8 cellular contexts compared by ENCODE assay signal in genomic region chr19:57815247-57816075, GRCh38. TPM values are rescaled to one million over a fixed set of nuclear protein-coding genes. Genes with fewer than 3 reads are reported as not detected.
DNase-seq lines count a peak whose midpoint lies in the region; ATAC-seq and TF ChIP-seq lines count a peak whose summit lies in the region.

No MANE protein-coding gene starts in this region.

- H4K8ac ChIP-seq in IMR-90 (ENCODE audit: low read depth in 2 of 2, low read length in 2 of 2) = peak overlapping the region; percentile 24 to 71; a peak in 1 of 4 replicates

- H2BK20ac ChIP-seq in IMR-90 (ENCODE audit: low read depth, low read length) = no peak overlapping the region

- POLR2A ChIA-PET in IMR-90 (lab: Charles Lee; ENCODE audit: unreplicated experiment) = interaction anchor here (0.6 to 0.8 kb wide), 2 partner anchors 18 to 80 kb away, joined by 5 read pairs; no protein-coding TSS in a partner anchor
- POLR2A ChIA-PET in naive thymus-derived CD8-positive, alpha-beta T cell (lab: Charles Lee) = interaction anchor here (0.8 to 1.6 kb wide), 7 partner anchors 34 to 660 kb away, joined by 3 to 6 read pairs (median 5); partner anchors contain the start of genes ZNF154, ZNF551, ZNF586 and ZNF776

- peaks cover 17 to 64% (median 57%) of the 10 kb centered on the region in 4 donors for H3K4me1 Mint-ChIP-seq in naive thymus-derived CD8-positive, alpha-beta T cell

- no peak overlapping the region for H4K91ac ChIP-seq in IMR-90 (ENCODE audit: insufficient read depth, low read depth, low read length)

- ATAC-seq in IMR-90 (ENCODE audit: low read depth) = no peak
- ATAC-seq in naive thymus-derived CD8-positive, alpha-beta T cell = no peak
- no peak for ATAC-seq in GM21423 (IDR thresholded peaks at IDR 0.05; ENCODE audit: unreplicated experiment)
- ATAC-seq in GM18511 (IDR thresholded peaks at IDR 0.05; ENCODE audit: unreplicated experiment) = no peak

- H3K23ac ChIP-seq in IMR-90 (ENCODE audit: low read depth, low read length) = peak overlapping the region; percentile 21; the same call in 1 of the 2 replicates

- peak overlapping the region; percentile 16; the same call in 1 of the 2 replicates for H3K4ac ChIP-seq in IMR-90 (ENCODE audit: low read depth, low read length)

- H3K9me3 ChIP-seq in IMR-90 (ENCODE audit: control insufficient read depth, insufficient read depth, low read length) = no peaks in the 10 kb centered on the region

- no peak overlapping the region for H2AFZ ChIP-seq in ACC112 (ENCODE audit: low read length, unreplicated experiment)
- peak overlapping the region; percentile 93 for H2AFZ ChIP-seq in IMR-90 (replicated peaks; ENCODE audit: low read length, poor library complexity)

- CTCF ChIA-PET in IMR-90 (lab: Yijun Ruan, JAX) = no interaction called here

- H3K27me3 ChIP-seq in ACC112 (ENCODE audit: insufficient read depth, low read length) = no peaks in the 10 kb centered on the region
- no peaks in the 10 kb centered on the region for H3K27me3 ChIP-seq in IMR-90 (ENCODE audit: control insufficient read depth, insufficient read depth, low read length)

- H3K9ac ChIP-seq in IMR-90 (ENCODE audit: low read depth, low read length) = no peak overlapping the region

- TF ChIP-seq CTCF in IMR-90 (conservative IDR thresholded peaks at IDR 0.05; ENCODE audit: low read depth, low read length) = no peak

- TF ChIP-seq POLR2A in IMR-90 (IDR thresholded peaks at IDR 0.05; ENCODE audit: low read depth, low read length) = no peak

- H3K27ac ChIP-seq in ACC112 (ENCODE audit: low read depth, low read length) (no peak overlapping the region), IMR-90 (ENCODE audit: insufficient read depth, low read length) (no peak overlapping the region), caudate nucleus (ENCODE audit: low read depth, low read length) (peak overlapping the region; percentile 72)

- H3K79me1 ChIP-seq in IMR-90 (ENCODE audit: low read depth in 1 of 2, low read length in 2 of 2) = peaks cover 8 to 59% of the 10 kb centered on the region in 2 experiments; a peak in 3 of 4 replicates

- H2BK120ac ChIP-seq in IMR-90 (ENCODE audit: low read depth, low read length) = no peak overlapping the region

- DNase-seq in IMR-90 = no peak
- no peak for DNase-seq in caudate nucleus (lab: John Stamatoyannopoulos, UW)
- no peak for DNase-seq in naive thymus-derived CD8-positive, alpha-beta T cell
- DNase-seq in cerebellar cortex (ENCODE audit: low spot score) = no peak
- no peak for DNase-seq in HCEC 1CT

- 0 out of 2 replicates have a peak overlapping the region, but pooled peaks have one; percentile 94 for H3K4me3 ChIP-seq in ACC112 (ENCODE audit: low read depth, low read length)
- H3K4me3 ChIP-seq in IMR-90 (ENCODE audit: insufficient read depth, low read depth, low read length) = no peak overlapping the region

- no TSS peak for BruUV-seq in IMR-90 (replicated peaks; lab: Mats Ljungman, UMichigan)

- peaks cover 18% of the 10 kb centered on the region for H3K79me2 ChIP-seq in ACC112 (ENCODE audit: control insufficient read depth, insufficient read depth, low read length, unreplicated experiment)

- H3K9me3 Mint-ChIP-seq in naive thymus-derived CD8-positive, alpha-beta T cell = no peaks in the 10 kb centered on the region

- H3K36me3 ChIP-seq in ACC112 (ENCODE audit: insufficient read depth, low read length) (no peaks in the 10 kb centered on the region), IMR-90 (ENCODE audit: control insufficient read depth, insufficient read depth, low read length) (peaks cover 7% of the 10 kb centered on the region)

- peak overlapping the region; percentile 91 to 99 (median 98) for H3K27ac Mint-ChIP-seq in naive thymus-derived CD8-positive, alpha-beta T cell

- intact Hi-C loops in IMR-90 (cut with micrococcal nuclease) = no loop called here

- dilution Hi-C loops in IMR-90 (cut with HindIII; ENCODE audit: low sequenced_read_pairs, unreplicated experiment) = no loop called here

- no peak overlapping the region; the same call in 1 of the 2 replicates for H2AK5ac ChIP-seq in IMR-90 (ENCODE audit: low read depth, low read length)

- peak overlapping the region; percentile 91 to 99 (median 96) for H3K4me3 Mint-ChIP-seq in naive thymus-derived CD8-positive, alpha-beta T cell

- H3K56ac ChIP-seq in IMR-90 (ENCODE audit: extremely low read depth, insufficient read depth, low read length) = no peak overlapping the region

- no peak overlapping the region; the same call in 1 of the 2 replicates for H4K5ac ChIP-seq in IMR-90 (ENCODE audit: low read depth, low read length)

- H2BK5ac ChIP-seq in IMR-90 (ENCODE audit: low read depth, low read length, poor library complexity, severe bottlenecking) = no peak overlapping the region

- no peak overlapping the region for H2BK15ac ChIP-seq in IMR-90 (ENCODE audit: low read depth, low read length)

- no peaks in the 10 kb centered on the region for H3K9me1 ChIP-seq in IMR-90 (ENCODE audit: insufficient read depth, low read length)

- TF ChIP-seq RAD21 in IMR-90 (IDR thresholded peaks at IDR 0.05; ENCODE audit: low read length) = no peak

- H3K18ac ChIP-seq in IMR-90 (ENCODE audit: low read depth, low read length) = no peak overlapping the region

- WGBS in IMR-90 (ENCODE audit: extremely low coverage in 2 of 2, insufficient read length in 1 of 2), 2 experiments = 93% methylated on average over 3 of the region's 17 CpGs; no CpG with 5 or more reads in 1 of the 2 experiments

- H3K27me3 Mint-ChIP-seq in naive thymus-derived CD8-positive, alpha-beta T cell = no peaks in the 10 kb centered on the region

- H3K14ac ChIP-seq in IMR-90 (replicated peaks; ENCODE audit: low read depth, low read length) = no peak overlapping the region

- H4K20me1 ChIP-seq in IMR-90 (ENCODE audit: insufficient read depth, low read length) = no peaks in the 10 kb centered on the region

- H3K4me1 ChIP-seq in ACC112 (ENCODE audit: control insufficient read depth, insufficient read depth, low read length, unreplicated experiment) (no peaks in the 10 kb centered on the region), IMR-90 (ENCODE audit: control insufficient read depth, insufficient read depth, low read length) (peaks cover 2% of the 10 kb centered on the region)

- peaks cover 0 to 12% (median 5%) of the 10 kb centered on the region in 3 donors for H3K36me3 Mint-ChIP-seq in naive thymus-derived CD8-positive, alpha-beta T cell

- H2AK9ac ChIP-seq in IMR-90 (replicated peaks; ENCODE audit: low read depth, low read length, poor library complexity) = no peak overlapping the region

- peak overlapping the region; percentile 66 for H3K4me2 ChIP-seq in IMR-90 (ENCODE audit: low read depth, low read length)

- in situ Hi-C loops in IMR-90 (cut with MboI; ENCODE audit: low sequenced_read_pairs) = no loop called here

TF ChIP-seq in IMR-90, 13 proteins besides CTCF, POLR2A, EP300 and RAD21:
- no peak for TF ChIP-seq MAFK (IDR thresholded peaks at IDR 0.05; ENCODE audit: low read depth, low read length)
- no peak for TF ChIP-seq MXI1 (IDR thresholded peaks at IDR 0.05; ENCODE audit: borderline replicate concordance, low read depth, low read length)
- no peak for TF ChIP-seq CEBPB (IDR thresholded peaks at IDR 0.05; ENCODE audit: low read depth, low read length)
- no peak for TF ChIP-seq CHD1 (IDR thresholded peaks at IDR 0.05; ENCODE audit: low read depth, low read length)
- TF ChIP-seq ELK1 (IDR thresholded peaks at IDR 0.05; ENCODE audit: borderline replicate concordance, low read depth, low read length) = no peak
- TF ChIP-seq NFE2L2 (IDR thresholded peaks at IDR 0.05; ENCODE audit: low read depth, low read length) = no peak

RNA-seq across cellular contexts. Expression of gene ZNF552, which starts 0.7 kb away (rescaled TPM):
- 4.7 and 5.0 TPM in 2 replicates for total RNA-seq in IMR-90 (2012; rRNA removed)
- 1.8 and 2.8 TPM in 2 replicates for polyA plus RNA-seq in IMR-90 (2012; rRNA removed)
- polyA plus RNA-seq in IMR-90 (2012; cell fraction: cytosol; rRNA removed) = 0.87 and 1.1 TPM in 2 replicates
- polyA plus RNA-seq in IMR-90 (2012; cell fraction: nucleus; rRNA removed; ENCODE audit: low replicate concordance) = 4.2 and 4.3 TPM in 2 replicates
- total RNA-seq in naive thymus-derived CD8-positive, alpha-beta T cell = 10 to 100 TPM; 17.3 to 21.8 TPM
- polyA plus RNA-seq in naive thymus-derived CD8-positive, alpha-beta T cell = 10 to 100 TPM in 1 of 3 donors, 1 to 10 TPM in 2; 6.4 to 12.4 (median 7.4) TPM

RNA-seq across cellular contexts. Expression of gene ZNF587B, which starts 14.6 kb away (rescaled TPM):
- total RNA-seq in IMR-90 (2012; rRNA removed) = 32.2 and 33.9 TPM in 2 replicates
- 2.5 and 3.7 TPM in 2 replicates for polyA plus RNA-seq in IMR-90 (2012; rRNA removed)
- polyA plus RNA-seq in IMR-90 (2012; cell fraction: cytosol; rRNA removed) = 0.56 and 1.5 TPM in 2 replicates
- 3.7 and 20.2 TPM in 2 replicates for polyA plus RNA-seq in IMR-90 (2012; cell fraction: nucleus; rRNA removed; ENCODE audit: low replicate concordance)
- 10 to 100 TPM; 29.1 to 29.9 TPM for total RNA-seq in naive thymus-derived CD8-positive, alpha-beta T cell
- polyA plus RNA-seq in naive thymus-derived CD8-positive, alpha-beta T cell = 1 to 10 TPM in 1 of 3 donors, under 1 TPM in 2; 0.27 to 1.3 (median 0.76) TPM

RNA-seq across cellular contexts. Expression of gene ZNF587, which starts 34.2 kb away (rescaled TPM):
- total RNA-seq in IMR-90 (2012; rRNA removed) = 32.5 and 43.7 TPM in 2 replicates
- polyA plus RNA-seq in IMR-90 (2012; rRNA removed) = 11.2 and 14.0 TPM in 2 replicates
- polyA plus RNA-seq in IMR-90 (2012; cell fraction: cytosol; rRNA removed) = 3.0 and 3.8 TPM in 2 replicates
- polyA plus RNA-seq in IMR-90 (2012; cell fraction: nucleus; rRNA removed; ENCODE audit: low replicate concordance) = 20.5 and 55.5 TPM in 2 replicates
- total RNA-seq in naive thymus-derived CD8-positive, alpha-beta T cell = 10 to 100 TPM; 61.9 to 69.2 TPM
- 1 to 10 TPM; 1.3 to 7.4 (median 4.7) TPM for polyA plus RNA-seq in naive thymus-derived CD8-positive, alpha-beta T cell

RNA-seq across cellular contexts. Expression of gene ZNF586, which starts 46.0 kb away (rescaled TPM):
- 17.2 and 18.6 TPM in 2 replicates for total RNA-seq in IMR-90 (2012; rRNA removed)
- 5.5 and 5.6 TPM in 2 replicates for polyA plus RNA-seq in IMR-90 (2012; rRNA removed)
- polyA plus RNA-seq in IMR-90 (2012; cell fraction: cytosol; rRNA removed) = 3.0 and 4.7 TPM in 2 replicates
- polyA plus RNA-seq in IMR-90 (2012; cell fraction: nucleus; rRNA removed; ENCODE audit: low replicate concordance) = 3.6 and 7.9 TPM in 2 replicates
- 10 to 100 TPM; 46.6 to 46.9 TPM for total RNA-seq in naive thymus-derived CD8-positive, alpha-beta T cell
- polyA plus RNA-seq in naive thymus-derived CD8-positive, alpha-beta T cell = 10 to 100 TPM; 17.7 to 21.5 (median 20.3) TPM
